In genomic region chr2:121900391-121900790, GRCh38 we compare ENCODE assay signal across 8 cellular contexts.
"Had no signal": no experiment of that assay in that cellular context is flagged by ENCODE, and none has a peak within 500 bp of the region (broad histone marks: within the 10 kb centered on the region; RNA-seq: fewer than 3 reads in every experiment).

No MANE protein-coding gene starts in this region.

- H3K4me3 ChIP-seq: GM12878 had no signal

- FAIRE-seq: G401.6, GM12878, GM12891, GM12892, GM18507, GM19239 had no signal

- ATAC-seq: GM12878 had no signal

- DNase-seq: GDM1, GF-D8 had no signal
